ENCODE assay signal across 1 cellular context in genomic region chr6:33746651-33747100, GRCh38.
TF ChIP-seq lines count a peak whose summit lies in the region.

Gene IP6K3, minus strand, starts transcription at chr6:33746905. Its CDS starts 11,429 bp downstream, at chr6:33735476.

TF ChIP-seq in SK-N-SH treated with all-trans-retinoic acid at 6 μM for 48 hours, 23 proteins besides CTCF, POLR2A, EP300 and RAD21 (continued from another document):
- TF ChIP-seq RARB (CRISPR knock-in tag; IDR thresholded peaks at IDR 0.05) (no peak), ZC3H10 (CRISPR knock-in tag; IDR thresholded peaks at IDR 0.05) (no peak)
